In genomic region chrX:96435636-96436035, GRCh38 we compare ENCODE assay signal across 1 cellular context.
TF ChIP-seq lines count a peak whose summit lies in the region.

No MANE protein-coding gene starts in this region.

TF ChIP-seq in SK-N-SH treated with all-trans-retinoic acid at 6 μM for 48 hours, 23 proteins besides CTCF, POLR2A, EP300 and RAD21 (continued from another document):
- TF ChIP-seq CSRNP3 (CRISPR knock-in tag; IDR thresholded peaks at IDR 0.05): no peak
- TF ChIP-seq PPARA (CRISPR knock-in tag; IDR thresholded peaks at IDR 0.05; ENCODE audit: borderline replicate concordance): no peak
TF ChIP-seq in SK-N-SH treated with all-trans-retinoic acid at 6 μM for 48 hours: peak in this region for 0.
